24 cellular contexts compared by ENCODE assay signal in the genomic region with DNA sequence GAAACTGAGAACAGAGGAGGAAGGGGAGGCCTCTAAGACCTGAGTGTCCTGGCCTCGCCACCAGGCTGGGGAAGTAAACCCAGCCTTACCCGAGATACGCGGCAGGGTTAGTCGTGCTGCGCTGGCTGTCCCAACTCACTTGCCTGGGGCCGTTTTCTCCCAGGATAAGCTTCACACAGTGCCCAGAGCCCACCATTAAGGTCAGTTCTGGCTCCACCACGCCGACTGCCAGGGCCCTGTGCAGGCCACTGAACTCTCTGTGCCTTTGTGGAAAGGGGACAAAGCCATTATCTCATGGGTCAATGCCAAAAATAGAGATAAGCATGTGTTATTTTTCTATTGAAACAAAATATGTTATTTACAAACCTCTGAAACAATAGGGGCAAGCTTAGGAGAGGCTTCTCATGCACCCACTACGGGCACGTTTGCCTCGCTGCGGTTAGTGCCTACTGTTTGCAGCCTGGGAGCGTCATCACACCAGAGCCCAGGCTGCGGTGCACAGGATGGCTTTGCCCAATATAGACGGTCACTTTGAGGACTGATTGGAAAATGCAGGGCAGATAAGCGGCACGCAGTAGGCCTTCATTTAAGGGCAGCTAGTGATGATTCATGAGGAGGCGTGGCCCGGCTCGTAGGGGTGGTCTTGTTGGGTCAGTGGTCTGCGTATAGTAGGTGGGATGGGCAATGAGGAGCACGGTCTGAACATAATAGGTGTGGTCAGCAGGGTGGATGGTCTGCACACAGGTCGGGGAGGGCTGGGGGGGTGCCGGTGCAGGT.
"Had no signal": no experiment of that assay in that cellular context is flagged by ENCODE, and none has a peak within 500 bp of the region (broad histone marks: within the 10 kb centered on the region; RNA-seq: fewer than 3 reads in every experiment).

No MANE protein-coding gene starts in this region.

- H3K4me1 ChIP-seq: Peyer's patch had no signal

- H3K9me3 ChIP-seq: Peyer's patch had no signal

- H3K4me1 Mint-ChIP-seq: activated B cell treated with CpG ODN at 0.5 μM for 24 hours; activated CD4-positive, alpha-beta T cell treated with anti-CD3 and anti-CD28 coated beads, Interleukin-2, amount 10 ng/mL, durations not matched to agents 24 days and 14 days; activated CD8-positive, alpha-beta memory T cell treated with anti-CD3 and anti-CD28 coated beads, Interleukin-2, amount 10 ng/mL, durations not matched to agents 7 days and 5 days; activated naive CD8-positive, alpha-beta T cell treated with anti-CD3 and anti-CD28 coated beads, Interleukin-2, amount 50 U/mL, for 24 hours; brain; central memory CD8-positive, alpha-beta T cell had no signal

- H3K4me3 Mint-ChIP-seq: activated B cell treated with CpG ODN at 0.5 μM for 24 hours; activated CD4-positive, alpha-beta T cell treated with anti-CD3 and anti-CD28 coated beads, Interleukin-2, amount 10 ng/mL, durations not matched to agents 24 days and 14 days; activated CD8-positive, alpha-beta memory T cell treated with anti-CD3 and anti-CD28 coated beads, Interleukin-2, amount 10 ng/mL, durations not matched to agents 7 days and 5 days; activated naive CD8-positive, alpha-beta T cell treated with anti-CD3 and anti-CD28 coated beads, Interleukin-2, amount 50 U/mL, for 24 hours; activated T-cell treated with anti-CD3 and anti-CD28 coated beads, Interleukin-2, amount 50 U/mL, for 24 hours; activated T-helper 1 cell treated with anti-CD3 and anti-CD28 coated beads, Interleukin-12 subunit alpha, Interleukin-12 subunit beta, Interleukin-2, Interleukin-4 antibody, amounts not matched to agents 30 ng/mL and 10 ng/mL and 1 ng/mL, durations not matched to agents 14 hours and 24 hours and 36 hours; brain; central memory CD8-positive, alpha-beta T cell had no signal

- H3K9me3 Mint-ChIP-seq: activated B cell treated with CpG ODN at 0.5 μM for 24 hours; activated CD4-positive, alpha-beta T cell treated with anti-CD3 and anti-CD28 coated beads, Interleukin-2, amount 10 ng/mL, durations not matched to agents 24 days and 14 days; activated naive CD4-positive, alpha-beta T cell treated with anti-CD3 and anti-CD28 coated beads, Interleukin-2, amount 50 U/mL, for 72 hours; activated naive CD8-positive, alpha-beta T cell treated with anti-CD3 and anti-CD28 coated beads, Interleukin-2, amount 50 U/mL, for 24 hours; activated T-cell treated with anti-CD3 and anti-CD28 coated beads, Interleukin-2, amount 50 U/mL, for 24 hours; activated T-helper 1 cell treated with anti-CD3 and anti-CD28 coated beads, Interleukin-12 subunit alpha, Interleukin-12 subunit beta, Interleukin-2, Interleukin-4 antibody, amounts not matched to agents 30 ng/mL and 10 ng/mL and 1 ng/mL, durations not matched to agents 14 hours and 24 hours and 36 hours; central memory CD8-positive, alpha-beta T cell had no signal

- DNase-seq: activated B cell treated with CpG ODN at 0.5 μM for 24 hours; activated CD4-positive, alpha-beta T cell treated with anti-CD3 and anti-CD28 coated beads for 1 hour; activated CD4-positive, alpha-beta T cell treated with anti-CD3 and anti-CD28 coated beads, Interleukin-2, amount 10 ng/mL, durations not matched to agents 24 days and 14 days; activated CD4-positive, alpha-beta T cell treated with anti-CD3 and anti-CD28 coated beads, Interleukin-2, amount 50 U/mL, for 48 hours; activated CD8-positive, alpha-beta memory T cell treated with anti-CD3 and anti-CD28 coated beads, Interleukin-2, amount 10 ng/mL, durations not matched to agents 7 days and 5 days; activated effector memory CD4-positive, alpha-beta T cell treated with Interleukin-2 at 50 U/mL for 16 hours; activated naive CD4-positive, alpha-beta T cell; activated naive CD8-positive, alpha-beta T cell treated with anti-CD3 and anti-CD28 coated beads, Interleukin-2, amount 50 U/mL, for 24 hours; activated T-cell treated with anti-CD3 and anti-CD28 coated beads, Interleukin-2, amount 50 U/mL, for 24 hours; amniotic stem cell; KG1; NCI-H1092; NCI-H1417; NCI-H2029; NCI-H2107; NCI-H524; SIG-M5; T-helper 1 cell had no signal

- FAIRE-seq: astrocyte had no signal

- H3K27me3 ChIP-seq: Peyer's patch had no signal

- ATAC-seq: activated CD8-positive, alpha-beta memory T cell treated with anti-CD3 and anti-CD28 coated beads, Interleukin-2, amount 10 ng/mL, durations not matched to agents 7 days and 5 days; activated naive CD4-positive, alpha-beta T cell treated with anti-CD3 and anti-CD28 coated beads, Interleukin-2, amount 50 U/mL, for 72 hours; activated naive CD8-positive, alpha-beta T cell treated with anti-CD3 and anti-CD28 coated beads, Interleukin-2, amount 50 U/mL, for 24 hours had no signal

- H3K27me3 Mint-ChIP-seq: activated B cell treated with CpG ODN at 0.5 μM for 24 hours; activated CD4-positive, alpha-beta T cell treated with anti-CD3 and anti-CD28 coated beads, Interleukin-2, amount 10 ng/mL, durations not matched to agents 24 days and 14 days; activated CD8-positive, alpha-beta memory T cell treated with anti-CD3 and anti-CD28 coated beads, Interleukin-2, amount 10 ng/mL, durations not matched to agents 7 days and 5 days; activated naive CD8-positive, alpha-beta T cell treated with anti-CD3 and anti-CD28 coated beads, Interleukin-2, amount 50 U/mL, for 24 hours; activated T-cell treated with anti-CD3 and anti-CD28 coated beads, Interleukin-2, amount 50 U/mL, for 24 hours; brain; central memory CD8-positive, alpha-beta T cell had no signal

- H3K4me3 ChIP-seq: Peyer's patch had no signal

- H3K36me3 Mint-ChIP-seq: activated CD8-positive, alpha-beta memory T cell treated with anti-CD3 and anti-CD28 coated beads, Interleukin-2, amount 10 ng/mL, durations not matched to agents 7 days and 5 days; activated naive CD4-positive, alpha-beta T cell treated with anti-CD3 and anti-CD28 coated beads, Interleukin-2, amount 50 U/mL, for 72 hours had no signal

- H3K27ac ChIP-seq: Peyer's patch had no signal

- H3K27ac Mint-ChIP-seq: activated B cell treated with CpG ODN at 0.5 μM for 24 hours; activated CD4-positive, alpha-beta T cell treated with anti-CD3 and anti-CD28 coated beads, Interleukin-2, amount 10 ng/mL, durations not matched to agents 24 days and 14 days; activated CD8-positive, alpha-beta memory T cell treated with anti-CD3 and anti-CD28 coated beads, Interleukin-2, amount 10 ng/mL, durations not matched to agents 7 days and 5 days; activated naive CD4-positive, alpha-beta T cell treated with anti-CD3 and anti-CD28 coated beads, Interleukin-2, amount 50 U/mL, for 72 hours; activated naive CD8-positive, alpha-beta T cell treated with anti-CD3 and anti-CD28 coated beads, Interleukin-2, amount 50 U/mL, for 24 hours; activated T-cell treated with anti-CD3 and anti-CD28 coated beads, Interleukin-2, amount 50 U/mL, for 24 hours; activated T-helper 1 cell treated with anti-CD3 and anti-CD28 coated beads, Interleukin-12 subunit alpha, Interleukin-12 subunit beta, Interleukin-2, Interleukin-4 antibody, amounts not matched to agents 30 ng/mL and 10 ng/mL and 1 ng/mL, durations not matched to agents 14 hours and 24 hours and 36 hours had no signal
